ENCODE assay signal across 8 cellular contexts in genomic region chr7:129188372-129188891, GRCh38. TPM values are rescaled to one million over a fixed set of nuclear protein-coding genes. Genes with fewer than 3 reads are reported as not detected.
DNase-seq lines count a peak whose midpoint lies in the region; ATAC-seq and TF ChIP-seq lines count a peak whose summit lies in the region.

SMO (plus strand) TSS chr7:129188633; CDS start chr7:129189152, 519 bp downstream.

- H3K27me3 Mint-ChIP-seq in stimulated activated memory B cell treated with anti-CD40 and anti-IgM and Interleukin-4, amounts not matched to agents 10 μg/mL and 1 μg/mL and 100 μg/mL, for 72 hours = peaks cover 48% of the 10 kb centered on the region

- TF ChIP-seq CTCF in cardiac fibroblast (IDR thresholded peaks at IDR 0.05; ENCODE audit: low read depth, low read length) (no peak), kidney epithelial cell (IDR thresholded peaks at IDR 0.05; ENCODE audit: insufficient read depth, low read length, poor library complexity, severe bottlenecking) (no peak)

- ATAC-seq in stimulated activated memory B cell treated with anti-CD40 and anti-IgM and Interleukin-4, amounts not matched to agents 10 μg/mL and 1 μg/mL and 100 μg/mL, for 72 hours = peak; percentile 66
- ATAC-seq in HG02852 (IDR thresholded peaks at IDR 0.05; ENCODE audit: unreplicated experiment) = no peak
- ATAC-seq in HG03439 (IDR thresholded peaks at IDR 0.05; ENCODE audit: unreplicated experiment) = no peak

- peaks cover 34% of the 10 kb centered on the region for H3K4me1 Mint-ChIP-seq in stimulated activated memory B cell treated with anti-CD40 and anti-IgM and Interleukin-4, amounts not matched to agents 10 μg/mL and 1 μg/mL and 100 μg/mL, for 72 hours

- H3K36me3 Mint-ChIP-seq in stimulated activated memory B cell treated with anti-CD40 and anti-IgM and Interleukin-4, amounts not matched to agents 10 μg/mL and 1 μg/mL and 100 μg/mL, for 72 hours = no peaks in the 10 kb centered on the region

- no peaks in the 10 kb centered on the region for H3K36me3 ChIP-seq in kidney epithelial cell (ENCODE audit: control insufficient read depth, insufficient read depth, low read length)

- H3K27me3 ChIP-seq in kidney epithelial cell (ENCODE audit: control insufficient read depth, insufficient read depth, low read length) = no peaks in the 10 kb centered on the region

- peak; percentile 11 for DNase-seq in activated CD4-positive, alpha-beta T cell treated with anti-CD3 and anti-CD28 coated beads for 48 hours
- DNase-seq in activated CD4-positive, alpha-beta T cell treated with anti-CD3 and anti-CD28 coated beads, Interleukin-2, amount 50 U/mL, for 48 hours = no peak
- DNase-seq in NCI-H2227 (lab: John Stamatoyannopoulos, UW; ENCODE audit: unreplicated experiment) = peak; percentile 85
- peak in 1 of 2 donors; percentile 66 for DNase-seq in cardiac fibroblast (ENCODE audit: low read depth in 2 of 2)
- DNase-seq in kidney epithelial cell (ENCODE audit: low read depth) = no peak

- H3K4me3 ChIP-seq in cardiac fibroblast (replicated peaks in 1 of 2; ENCODE audit: low read depth in 2 of 2, low read length in 2 of 2) = peak within 1 kb of the TSS; percentile 60 to 63
- H3K4me3 ChIP-seq in kidney epithelial cell (ENCODE audit: low read depth, low read length) = peak within 1 kb of the TSS; percentile 79

- peak within 1 kb of the TSS; percentile 84 for H3K27ac Mint-ChIP-seq in stimulated activated memory B cell treated with anti-CD40 and anti-IgM and Interleukin-4, amounts not matched to agents 10 μg/mL and 1 μg/mL and 100 μg/mL, for 72 hours

- H3K4me3 Mint-ChIP-seq in stimulated activated memory B cell treated with anti-CD40 and anti-IgM and Interleukin-4, amounts not matched to agents 10 μg/mL and 1 μg/mL and 100 μg/mL, for 72 hours = peak within 1 kb of the TSS; percentile 92

- H3K9me3 Mint-ChIP-seq in stimulated activated memory B cell treated with anti-CD40 and anti-IgM and Interleukin-4, amounts not matched to agents 10 μg/mL and 1 μg/mL and 100 μg/mL, for 72 hours = no peaks in the 10 kb centered on the region

RNA-seq across cellular contexts. Expression of gene SMO, which starts in this region (rescaled TPM):
- 20.1 and 22.3 TPM in 2 replicates for total RNA-seq in kidney epithelial cell

Comparison
In these comparisons a context has a peak if more than half of its experiments do, and no peak if none do; other contexts are left out.
1. DNase-seq: peak in activated CD4-positive, alpha-beta T cell treated with anti-CD3 and anti-CD28 coated beads for 48 hours (single experiment) and NCI-H2227 (single experiment); none in activated CD4-positive, alpha-beta T cell treated with anti-CD3 and anti-CD28 coated beads, Interleukin-2, amount 50 U/mL, for 48 hours (0 of 2) and kidney epithelial cell (single experiment).